Comparison of ENCODE assay signal across 15 cellular contexts in genomic region chr4:70768301-70768948, GRCh38. TPM values are rescaled to one million over a fixed set of nuclear protein-coding genes. Genes with fewer than 3 reads are reported as not detected.
A peak's percentile ranks its signal among the peaks of the same experiment; 100 is the strongest.
DNase-seq lines count a peak whose midpoint lies in the region; ATAC-seq and TF ChIP-seq lines count a peak whose summit lies in the region.
"Had no signal": no experiment of that assay in that cellular context is flagged by ENCODE, and none has a peak within 500 bp of the region (broad histone marks: within the 10 kb centered on the region; RNA-seq: fewer than 3 reads in every experiment).

No MANE protein-coding gene starts in this region.

- peaks cover 20% of the 10 kb centered on the region for H3K4me1 Mint-ChIP-seq in HFFc6 (ENCODE audit: low read depth)

- H3K36me3 ChIP-seq in brain microvascular endothelial cell (replicated peaks) = peaks cover 37% of the 10 kb centered on the region

- H3K4me3 Mint-ChIP-seq in HFFc6 = peak overlapping the region; percentile 58

- no peak overlapping the region for H3K4me3 ChIP-seq in brain microvascular endothelial cell (ENCODE audit: low read depth, low read length)
- H3K4me3 ChIP-seq: Peyer's patch had no signal

- intact Hi-C loops in Right ventricle myocardium inferior (cut with DNase I) = no loop called here

- peak overlapping the region; percentile 76 for H3K27ac Mint-ChIP-seq in HFFc6

- ATAC-seq in Right ventricle myocardium inferior = no peak
- ATAC-seq: HCT116 had no signal

- H3K27me3 ChIP-seq in brain microvascular endothelial cell (replicated peaks) = no peaks in the 10 kb centered on the region
- H3K27me3 ChIP-seq: Peyer's patch had no signal

- peaks cover 1% of the 10 kb centered on the region for H3K27me3 Mint-ChIP-seq in HFFc6 (ENCODE audit: insufficient read depth)

- H3K27ac ChIP-seq in brain microvascular endothelial cell = peak overlapping the region; percentile 69
- H3K27ac ChIP-seq: Peyer's patch had no signal

- peaks cover 52% of the 10 kb centered on the region for H3K36me3 Mint-ChIP-seq in HFFc6 (ENCODE audit: low read depth)

- in situ Hi-C loops in brain microvascular endothelial cell (cut with HindIII; ENCODE audit: low pct_ligation_motif_present, low sequenced_read_pairs) = no loop called here

- TF ChIP-seq CTCF in HFFc6 (IDR thresholded peaks at IDR 0.05) = no peak
- no peak for TF ChIP-seq CTCF in brain microvascular endothelial cell (IDR thresholded peaks at IDR 0.05; ENCODE audit: low read depth, low read length, missing control alignments)

- no peaks in the 10 kb centered on the region for H3K9me3 Mint-ChIP-seq in HFFc6

- DNase-seq in A172 (ENCODE audit: low spot score) (peak; percentile 1), HFFc6 (peak; percentile 46), brain microvascular endothelial cell (peak; percentile 8), kidney glomerular epithelial cell (lab: John Stamatoyannopoulos, UW) (peak; percentile 2), Right ventricle myocardium inferior (ENCODE audit: missing footprints) (no peak), mucosa of gallbladder (ENCODE audit: low spot score) (no peak), NCI-H446 treated with DMSO at 0.1 percent for 48 hours (lab: John Stamatoyannopoulos, UW) (no peak)
- no peak for DNase-seq in activated T-cell treated with anti-CD3 and anti-CD28 coated beads, Interleukin-2, amount 50 U/mL, for 1 hour
- DNase-seq: 8988T, GDM1, NCI-H1048, NCI-H1694, Peyer's patch, SHP77 had no signal

RNA-seq across cellular contexts. Expression of gene RUFY3, which starts 46.7 kb away (rescaled TPM):
- total RNA-seq in A172 (2014; rRNA removed; shearing (Covaris generic)) = 28.1 and 28.5 TPM in 2 replicates
- total RNA-seq in HFFc6 (2021; fragmentation: NEBNext Ultra II Directional; extraction: Animal tissue kit (Norgen Biotek cat#: 25700)) = 10 to 100 TPM; 35.7 to 44.8 (median 38.4) TPM
- total RNA-seq in Right ventricle myocardium inferior (23.0 TPM), mucosa of gallbladder (46.6 TPM)

Comparison
In these comparisons a context has a peak if more than half of its experiments do, and no peak if none do; other contexts are left out.
1. DNase-seq: peak in A172 (single experiment), HFFc6 (single experiment), brain microvascular endothelial cell (single experiment) and kidney glomerular epithelial cell (single experiment); none in Right ventricle myocardium inferior (single experiment), mucosa of gallbladder (single experiment), activated T-cell treated with anti-CD3 and anti-CD28 coated beads, Interleukin-2, amount 50 U/mL, for 1 hour (single experiment) and NCI-H446 treated with DMSO at 0.1 percent for 48 hours (single experiment).